25 cellular contexts compared by ENCODE assay signal in genomic region chr7:1632916-1633785, GRCh38. TPM values are rescaled to one million over a fixed set of nuclear protein-coding genes. Genes with fewer than 3 reads are reported as not detected.
A peak's percentile ranks its signal among the peaks of the same experiment; 100 is the strongest.
DNase-seq lines count a peak whose midpoint lies in the region; ATAC-seq, FAIRE-seq and TF ChIP-seq lines count a peak whose summit lies in the region.
"Had no signal": no experiment of that assay in that cellular context is flagged by ENCODE, and none has a peak within 500 bp of the region (broad histone marks: within the 10 kb centered on the region; RNA-seq: fewer than 3 reads in every experiment).

No MANE protein-coding gene starts in this region.

- no peak overlapping the region for H3K4me3 Mint-ChIP-seq in glutamatergic neuron (ENCODE audit: unreplicated experiment)
- H3K4me3 Mint-ChIP-seq: CD14-positive monocyte; CD8-positive, alpha-beta memory T cell; IgD-negative memory B cell had no signal

- no peaks in the 10 kb centered on the region for H3K79me2 ChIP-seq in DND-41 (ENCODE audit: insufficient read depth, low read length)

- no peak overlapping the region for H3K4me2 ChIP-seq in DND-41 (ENCODE audit: insufficient read depth, low read length)
- H3K4me2 ChIP-seq: A549, KMS-11 had no signal

- H3K4me1 ChIP-seq in DND-41 (ENCODE audit: insufficient read depth, low read length) (no peaks in the 10 kb centered on the region; the same call in 1 of the 2 replicates), suprapubic skin (no peaks in the 10 kb centered on the region)
- H3K4me1 ChIP-seq: A549, HAP-1, Peyer's patch had no signal

- H3K4me3 ChIP-seq in DND-41 (ENCODE audit: low read depth in 1 of 2, low read length in 2 of 2) (no peak overlapping the region), NB4 (ENCODE audit: low read depth, low read length) (no peak overlapping the region), suprapubic skin (no peak overlapping the region)
- H3K4me3 ChIP-seq: A549, GM23248, HAP-1, Peyer's patch, SK-N-MC had no signal

- H3K27ac Mint-ChIP-seq in glutamatergic neuron (ENCODE audit: unreplicated experiment) = peak overlapping the region; percentile 52
- H3K27ac Mint-ChIP-seq: CD8-positive, alpha-beta memory T cell; IgD-negative memory B cell had no signal

- TF ChIP-seq POLR2A in NB4 (IDR thresholded peaks at IDR 0.05; ENCODE audit: extremely low read depth, insufficient read length) = no peak
- TF ChIP-seq POLR2A in suprapubic skin (IDR thresholded peaks at IDR 0.05) = no peak

- no peaks in the 10 kb centered on the region for H3K36me3 ChIP-seq in DND-41 (ENCODE audit: insufficient read depth, low read length)
- no peaks in the 10 kb centered on the region for H3K36me3 ChIP-seq in suprapubic skin
- H3K36me3 ChIP-seq: HAP-1, Peyer's patch had no signal

- H4K20me1 ChIP-seq in DND-41 (ENCODE audit: insufficient read depth, low read length) = no peaks in the 10 kb centered on the region

- DNase-seq in DND-41 (no peak), NB4 (ENCODE audit: low read depth) (peak; percentile 64), glutamatergic neuron (no peak), urothelium cell line (ENCODE audit: low spot score) (no peak), suprapubic skin (ENCODE audit: low spot score in 2 of 2) (no peak)
- DNase-seq: CD8-positive, alpha-beta memory T cell; GM23248; MM.1S; NCI-H1092; NCI-H1417 treated with DMSO at 0.1 percent for 48 hours; NCI-H1694 treated with DMSO at 0.1 percent for 48 hours; NCI-H2081; NCI-H2227 treated with DMSO at 0.1 percent for 48 hours; NCI-H526 treated with DMSO at 0.1 percent for 48 hours; Peyer's patch; SHP77 treated with DMSO at 0.1 percent for 48 hours had no signal

- H3K27me3 ChIP-seq in DND-41 (ENCODE audit: insufficient read depth, low read length, poor library complexity) = no peaks in the 10 kb centered on the region
- peaks cover 39% of the 10 kb centered on the region for H3K27me3 ChIP-seq in suprapubic skin
- H3K27me3 ChIP-seq: Peyer's patch had no signal

- H3K4me1 Mint-ChIP-seq in glutamatergic neuron (ENCODE audit: low read depth, unreplicated experiment) = peaks cover 2% of the 10 kb centered on the region
- H3K4me1 Mint-ChIP-seq: CD14-positive monocyte; CD8-positive, alpha-beta memory T cell; IgD-negative memory B cell had no signal

- no peak overlapping the region for H2AFZ ChIP-seq in DND-41 (ENCODE audit: low read depth, low read length)
- H2AFZ ChIP-seq: GM23248 had no signal

- 75% methylated on average over 13 of the region's 15 CpGs for WGBS in suprapubic skin

- H3K9ac ChIP-seq in DND-41 (ENCODE audit: low read depth, low read length) = no peak overlapping the region
- H3K9ac ChIP-seq: GM23248, KMS-11 had no signal

- H3K9me3 ChIP-seq in DND-41 (ENCODE audit: insufficient read depth, low read length, severe bottlenecking) (peaks cover 21% of the 10 kb centered on the region), suprapubic skin (peaks cover 10% of the 10 kb centered on the region)

- TF ChIP-seq EP300 in suprapubic skin (IDR thresholded peaks at IDR 0.05) = no peak

- peak; percentile 74 for FAIRE-seq in urothelium cell line (lab: Jason Lieb, UNC)
- FAIRE-seq: A549 had no signal

- H3K9me3 Mint-ChIP-seq in glutamatergic neuron (ENCODE audit: unreplicated experiment) = peaks cover 14% of the 10 kb centered on the region

- H3K27me3 Mint-ChIP-seq in glutamatergic neuron (ENCODE audit: unreplicated experiment) = peaks cover 14% of the 10 kb centered on the region

- ATAC-seq in DND-41 (ENCODE audit: insufficient read depth, low read depth) (no peak), GM18517 (IDR thresholded peaks at IDR 0.05; ENCODE audit: unreplicated experiment) (no peak), HG02852 (IDR thresholded peaks at IDR 0.05; ENCODE audit: unreplicated experiment) (no peak)

- TF ChIP-seq CTCF in DND-41 (IDR thresholded peaks at IDR 0.05; ENCODE audit: borderline replicate concordance, extremely low read depth, low read length, poor library complexity, severe bottlenecking) (no peak), NB4 (IDR thresholded peaks at IDR 0.05; ENCODE audit: low read depth, low read length) (no peak), glutamatergic neuron (IDR thresholded peaks at IDR 0.05; ENCODE audit: partially characterized antibody, unreplicated experiment) (no peak), suprapubic skin (IDR thresholded peaks at IDR 0.05) (no peak)

- H3K36me3 Mint-ChIP-seq in glutamatergic neuron (ENCODE audit: unreplicated experiment) = peaks cover 16% of the 10 kb centered on the region
- H3K36me3 Mint-ChIP-seq: CD14-positive monocyte had no signal

- H3K27ac ChIP-seq in DND-41 (ENCODE audit: low read length) (0 out of 2 replicates have a peak overlapping the region, but pooled peaks have one; percentile 9), suprapubic skin (no peak overlapping the region)
- H3K27ac ChIP-seq: A549, GM23248, KMS-11, Peyer's patch, SK-N-MC had no signal

RNA-seq across cellular contexts. Expression of gene ELFN1, which starts 36.9 kb away (rescaled TPM):
- 40.0 TPM for total RNA-seq in glutamatergic neuron (ENCODE audit: unreplicated experiment)
- total RNA-seq in suprapubic skin = 1 to 10 TPM; 1.4 to 2.5 (median 1.9) TPM
- total RNA-seq: OCI-LY7 had no signal

Comparison
In these comparisons a context has a peak if more than half of its experiments do, and no peak if none do; other contexts are left out.
1. RNA of gene ELFN1, which starts 36.9 kb away (total RNA-seq): 40.0 TPM in glutamatergic neuron (single experiment); 1.4 to 2.5 TPM in suprapubic skin; every median in the first group is over 10 times any median in the second.